8 cellular contexts compared by ENCODE assay signal in genomic region chr20:34676642-34677373, GRCh38. TPM values are rescaled to one million over a fixed set of nuclear protein-coding genes. Genes with fewer than 3 reads are reported as not detected.
DNase-seq lines count a peak whose midpoint lies in the region; ATAC-seq and TF ChIP-seq lines count a peak whose summit lies in the region.

TSS of gene PIGU (minus strand) at chr20:34677092. CDS start at chr20:34677085, 7 bp downstream.

- no peaks in the 10 kb centered on the region for H3K36me3 ChIP-seq in muscle layer of duodenum (ENCODE audit: control insufficient read depth in 1 of 2, insufficient read depth in 2 of 2, low read length in 2 of 2)

- DNase-seq in DMS53 treated with DMSO at 0.1 percent for 48 hours (lab: John Stamatoyannopoulos, UW; ENCODE audit: unreplicated experiment): peak; percentile 95
- DNase-seq in KBM-7: peak; percentile 96
- peak; percentile 93 for DNase-seq in activated T-cell treated with anti-CD3 and anti-CD28 coated beads, Interleukin-2, amount 50 U/mL, for 4 hours
- DNase-seq in stimulated activated CD8-positive, alpha-beta memory T cell treated with anti-CD3 and anti-CD28 coated beads, Interleukin-7, amount 100 ng/mL, for 4 hours (ENCODE audit: low read depth in 2 of 2): peak; percentile 91 to 97

- H3K4me3 ChIP-seq in muscle layer of duodenum (ENCODE audit: low read depth in 1 of 2, low read length in 2 of 2): peak within 1 kb of the TSS; percentile 81 to 88

- peaks cover 8 to 12% of the 10 kb centered on the region in 2 donors for H3K4me1 ChIP-seq in muscle layer of duodenum (ENCODE audit: control insufficient read depth in 1 of 2, insufficient read depth in 2 of 2, low read length in 2 of 2)

- no peaks in the 10 kb centered on the region for H3K9me3 ChIP-seq in muscle layer of duodenum (ENCODE audit: control insufficient read depth in 1 of 2, low read length in 2 of 2)

- H3K4me3 Mint-ChIP-seq in activated T-cell treated with anti-CD3 and anti-CD28 coated beads, Interleukin-2, amount 50 U/mL, for 4 hours: peak within 1 kb of the TSS; percentile 88

- peaks cover 13% of the 10 kb centered on the region for H3K4me1 Mint-ChIP-seq in activated T-cell treated with anti-CD3 and anti-CD28 coated beads, Interleukin-2, amount 50 U/mL, for 4 hours (ENCODE audit: low read depth)

- no peaks in the 10 kb centered on the region for H3K27me3 Mint-ChIP-seq in activated T-cell treated with anti-CD3 and anti-CD28 coated beads, Interleukin-2, amount 50 U/mL, for 4 hours (ENCODE audit: low read depth)

- in situ Hi-C loops in KBM-7 (cut with MboI; ENCODE audit: low pct_unique_long_range_greater_than_20kb, low sequenced_read_pairs): no loop called here

- no peaks in the 10 kb centered on the region for H3K36me3 Mint-ChIP-seq in activated T-cell treated with anti-CD3 and anti-CD28 coated beads, Interleukin-2, amount 50 U/mL, for 4 hours (ENCODE audit: insufficient read depth)

- peak; percentile 93 for ATAC-seq in GM21717 (IDR thresholded peaks at IDR 0.05; ENCODE audit: unreplicated experiment)
- peak; percentile 98 to 99 for ATAC-seq in activated T-cell treated with anti-CD3 and anti-CD28 coated beads, Interleukin-2, amount 50 U/mL, for 4 hours
- ATAC-seq in esophagus mucosa: peak; percentile 98

- H3K27me3 ChIP-seq in muscle layer of duodenum (ENCODE audit: low read depth, low read length): no peaks in the 10 kb centered on the region

- peak within 1 kb of the TSS; percentile 41 for H3K27ac ChIP-seq in muscle layer of duodenum (ENCODE audit: low read length)

- no peaks in the 10 kb centered on the region for H3K9me3 Mint-ChIP-seq in activated T-cell treated with anti-CD3 and anti-CD28 coated beads, Interleukin-2, amount 50 U/mL, for 4 hours

TF ChIP-seq in PFSK-1, 5 proteins besides CTCF, POLR2A, EP300 and RAD21:
- TF ChIP-seq POLR2AphosphoS5 (IDR thresholded peaks at IDR 0.05; ENCODE audit: low read depth, low read length) (peak; percentile 65; the same call in 1 of the 2 replicates), TAF1 (IDR thresholded peaks at IDR 0.05; ENCODE audit: borderline replicate concordance, insufficient read depth, low read length) (0 out of 2 replicates have a peak, but pooled peaks have one; percentile 27), SIN3A (IDR thresholded peaks at IDR 0.05; ENCODE audit: borderline replicate concordance, insufficient read depth, low read length) (0 out of 2 replicates have a peak, but pooled peaks have one; percentile 59), FOXP2 (optimal IDR thresholded peaks at IDR 0.05; ENCODE audit: borderline replicate concordance, extremely low read depth, extremely low read length, insufficient read depth) (peak; percentile 70), REST (IDR thresholded peaks at IDR 0.05; ENCODE audit: insufficient read depth in 1 of 2, low read depth in 2 of 2, low read length in 2 of 2) (no peak)

RNA-seq across cellular contexts. Expression of gene PIGU, which starts in this region (rescaled TPM):
- polyA plus RNA-seq in PFSK-1 (2012; ENCODE audit: insufficient read length, low read depth): 20.7 TPM
- 10 to 100 TPM; 21.5 to 27.3 (median 25.0) TPM for total RNA-seq in activated T-cell treated with anti-CD3 and anti-CD28 coated beads, Interleukin-2, amount 50 U/mL, for 4 hours
- total RNA-seq in esophagus mucosa: 15.5 TPM

Comparison
In these comparisons a context has a peak if more than half of its experiments do, and no peak if none do; other contexts are left out.
1. Peak in every context shown above with its lines: DNase-seq, ATAC-seq, H3K4me3 ChIP-seq and H3K27ac ChIP-seq.